ENCODE assay signal across 8 cellular contexts in genomic region chr4:40662962-40663604, GRCh38. TPM values are rescaled to one million over a fixed set of nuclear protein-coding genes. Genes with fewer than 3 reads are reported as not detected.
A peak's percentile ranks its signal among the peaks of the same experiment; 100 is the strongest.
DNase-seq lines count a peak whose midpoint lies in the region; ATAC-seq and TF ChIP-seq lines count a peak whose summit lies in the region.

No MANE protein-coding gene starts in this region.

- peak; percentile 26 to 46 for DNase-seq in HAP-1 (ENCODE audit: low spot score in 2 of 2)
- DNase-seq in NCI-H1417 treated with DMSO at 0.1 percent for 48 hours (lab: John Stamatoyannopoulos, UW), result peak; percentile 72
- DNase-seq in adrenal gland, result peak; percentile 29 to 65 (median 41)
- DNase-seq in non-pigmented ciliary epithelial cell (ENCODE audit: low read depth), result peak; percentile 65
- DNase-seq in SW480 (ENCODE audit: low spot score), result no peak
- no peak for DNase-seq in heart right ventricle

- in situ Hi-C loops in HAP-1 (cut with MboI; ENCODE audit: low sequenced_read_pairs), result no loop called here

- H3K27me3 ChIP-seq in HAP-1 (ENCODE audit: low read depth) (no peaks in the 10 kb centered on the region), adrenal gland (no peaks in the 10 kb centered on the region), heart right ventricle (peaks cover 0 to 4% (median 0%) of the 10 kb centered on the region in 7 donors)

- peak; percentile 78 for ATAC-seq in GM18502 (IDR thresholded peaks at IDR 0.05; ENCODE audit: poor library complexity, unreplicated experiment)
- no peak for ATAC-seq in heart right ventricle
- ATAC-seq in GM19467 (IDR thresholded peaks at IDR 0.05; ENCODE audit: unreplicated experiment), result no peak

- H3K27ac ChIP-seq in adrenal gland (peak overlapping the region in 3 of 5 donors; percentile 6 to 69 (median 42)), heart right ventricle (no peak overlapping the region)

- H3K4me3 ChIP-seq in HAP-1 (no peak overlapping the region), adrenal gland (no peak overlapping the region), heart right ventricle (no peak overlapping the region)

- no peak for TF ChIP-seq CTCF in adrenal gland (IDR thresholded peaks at IDR 0.05)
- TF ChIP-seq CTCF in heart right ventricle (IDR thresholded peaks at IDR 0.05), result no peak

- intact Hi-C loops in adrenal gland (cut with DNase I) (no loop called here), heart right ventricle (cut with DNase I) (no loop called here)

- WGBS in adrenal gland, 4 donors, result 17 to 29% (median 24%) methylated on average over 10 of the region's 10 CpGs
- WGBS in heart right ventricle, 2 donors, result 46 to 61% methylated on average over 10 of the region's 10 CpGs

- H3K9me3 ChIP-seq in HAP-1, result no peaks in the 10 kb centered on the region
- no peaks in the 10 kb centered on the region for H3K9me3 ChIP-seq in adrenal gland (replicated peaks in 1 of 3)
- no peaks in the 10 kb centered on the region for H3K9me3 ChIP-seq in heart right ventricle

- peak in 1 of 2 donors; percentile 16 for TF ChIP-seq POLR2A in adrenal gland (IDR thresholded peaks at IDR 0.05)

- H3K36me3 ChIP-seq in HAP-1 (replicated peaks), result no peaks in the 10 kb centered on the region
- H3K36me3 ChIP-seq in adrenal gland (replicated peaks in 1 of 2), result no peaks in the 10 kb centered on the region
- H3K36me3 ChIP-seq in heart right ventricle, result no peaks in the 10 kb centered on the region

- H3K4me1 ChIP-seq in HAP-1, result peaks cover 15% of the 10 kb centered on the region
- H3K4me1 ChIP-seq in adrenal gland (replicated peaks in 1 of 2), result peaks cover 0 to 9% of the 10 kb centered on the region in 2 donors
- H3K4me1 ChIP-seq in heart right ventricle, result peaks cover 0 to 1% (median 0%) of the 10 kb centered on the region in 9 donors

RNA-seq across cellular contexts. Expression of gene RBM47, which starts 33.4 kb away (rescaled TPM):
- 100 to 1,000 TPM; 143 to 370 (median 175) TPM for total RNA-seq in adrenal gland
- 100 to 1,000 TPM in 1 of 3 donors, 10 to 100 TPM in 2; 25.7 to 117 (median 26.0) TPM for polyA plus RNA-seq in adrenal gland
- 10 to 100 TPM in 1 of 10 donors, 1 to 10 TPM in 7, under 1 TPM in 2; 0.71 to 14.0 (median 2.5) TPM for total RNA-seq in heart right ventricle
- 1 to 10 TPM in 1 of 2 donors, under 1 TPM in 1; 0.41 to 1.8 TPM for polyA plus RNA-seq in heart right ventricle

Comparison
In these comparisons a context has a peak if more than half of its experiments do, and no peak if none do; other contexts are left out.
1. DNase-seq: peak in HAP-1 (2 of 2), NCI-H1417 treated with DMSO at 0.1 percent for 48 hours (single experiment), adrenal gland (7 of 7) and non-pigmented ciliary epithelial cell (single experiment); none in SW480 (single experiment) and heart right ventricle (0 of 2).
2. H3K27ac ChIP-seq: peak in adrenal gland (3 of 5); none in heart right ventricle (0 of 10).
3. RNA of gene RBM47, which starts 33.4 kb away (total RNA-seq): 143 to 370 TPM in adrenal gland; 0.71 to 14.0 TPM in heart right ventricle; every median in the first group is over 4 times any median in the second.